8 cellular contexts compared by ENCODE assay signal in the genomic region with DNA sequence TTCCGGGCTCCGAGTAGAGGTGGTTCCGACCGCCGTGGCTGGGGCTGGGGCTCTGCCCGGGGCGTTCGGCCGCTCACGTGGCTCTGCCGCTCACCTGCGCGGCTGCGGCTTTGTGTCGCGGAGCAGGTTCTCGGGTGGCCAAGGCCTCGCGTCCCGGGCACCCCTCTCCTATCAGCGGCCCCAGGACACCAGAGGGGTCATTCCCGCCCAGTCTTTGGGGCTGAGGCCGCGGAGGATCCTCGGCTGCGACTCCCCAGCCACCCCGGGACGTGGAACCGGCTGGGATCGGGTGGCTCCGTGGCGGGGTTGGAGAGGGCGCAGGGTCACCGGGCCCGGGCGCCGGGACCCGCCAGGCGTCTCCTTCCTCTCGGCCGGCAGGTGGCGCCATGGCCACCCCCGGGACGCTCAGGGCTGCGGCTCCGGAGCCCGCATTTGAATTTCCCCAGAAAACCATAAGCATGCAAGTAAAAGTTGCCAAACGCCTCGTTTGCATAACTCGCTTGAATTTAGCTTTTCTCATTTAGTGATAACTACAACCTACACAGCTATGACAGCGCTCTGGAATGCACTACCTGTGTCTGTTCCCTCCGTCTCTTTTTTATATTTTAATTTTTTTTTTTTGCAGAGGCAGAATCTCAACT. TPM values are rescaled to one million over a fixed set of nuclear protein-coding genes. Genes with fewer than 3 reads are reported as not detected.
DNase-seq lines count a peak whose midpoint lies in the region; ATAC-seq and TF ChIP-seq lines count a peak whose summit lies in the region.

No MANE protein-coding gene starts in this region.

- H3K27me3 Mint-ChIP-seq in natural killer cell treated with Interleukin-12 subunit alpha and Interleukin-12 subunit beta and Interleukin-15 and Interleukin-18, amount 100 ng/mL, for 72 hours: peaks cover 13 to 39% of the 10 kb centered on the region in 2 donors
- peaks cover 23 to 25% of the 10 kb centered on the region in 2 donors for H3K27me3 Mint-ChIP-seq in stimulated activated naive B cell treated with anti-CD40 and anti-IgM and Interleukin-4, amounts not matched to agents 10 μg/mL and 1 μg/mL and 100 μg/mL, for 72 hours

- DNase-seq in DMS 273 treated with DMSO at 0.1 percent for 48 hours (lab: John Stamatoyannopoulos, UW) (peak; percentile 33), HEK293T (ENCODE audit: extremely low spot score) (peak; percentile 87), NT2/D1 (ENCODE audit: low read depth, low spot score) (peak; percentile 63), activated T-helper 1 cell treated with Interleukin-2 at 50 U/mL for 16 hours (ENCODE audit: low read depth) (peak; percentile 52), fibroblast of mammary gland (ENCODE audit: low read depth) (peak; percentile 35)
- DNase-seq in natural killer cell treated with Interleukin-12 subunit alpha and Interleukin-12 subunit beta and Interleukin-15 and Interleukin-18, amount 100 ng/mL, for 72 hours (ENCODE audit: low spot score): peak; percentile 69
- peak; percentile 62 for DNase-seq in stimulated activated naive B cell treated with anti-CD40 and anti-IgM and Interleukin-4, amounts not matched to agents 10 μg/mL and 1 μg/mL and 100 μg/mL, for 72 hours

- H3K4me3 Mint-ChIP-seq in natural killer cell treated with Interleukin-12 subunit alpha and Interleukin-12 subunit beta and Interleukin-15 and Interleukin-18, amount 100 ng/mL, for 72 hours: peak overlapping the region; percentile 17
- peak overlapping the region; percentile 48 to 78 for H3K4me3 Mint-ChIP-seq in stimulated activated naive B cell treated with anti-CD40 and anti-IgM and Interleukin-4, amounts not matched to agents 10 μg/mL and 1 μg/mL and 100 μg/mL, for 72 hours

- POLR2A ChIA-PET in HEK293T (lab: Yijun Ruan, JAX): no interaction called here

- peaks cover 0 to 5% of the 10 kb centered on the region in 2 donors for H3K4me1 Mint-ChIP-seq in natural killer cell treated with Interleukin-12 subunit alpha and Interleukin-12 subunit beta and Interleukin-15 and Interleukin-18, amount 100 ng/mL, for 72 hours (ENCODE audit: low read depth in 2 of 2)
- H3K4me1 Mint-ChIP-seq in stimulated activated naive B cell treated with anti-CD40 and anti-IgM and Interleukin-4, amounts not matched to agents 10 μg/mL and 1 μg/mL and 100 μg/mL, for 72 hours: peaks cover 9 to 27% of the 10 kb centered on the region in 2 donors

- peaks cover 10% of the 10 kb centered on the region for H3K36me3 ChIP-seq in NT2/D1 (ENCODE audit: insufficient read depth, insufficient read length, low read length)

- no peaks in the 10 kb centered on the region for H3K4me1 ChIP-seq in NT2/D1 (ENCODE audit: insufficient read depth, insufficient read length)

- H3K27ac Mint-ChIP-seq in natural killer cell treated with Interleukin-12 subunit alpha and Interleukin-12 subunit beta and Interleukin-15 and Interleukin-18, amount 100 ng/mL, for 72 hours: no peak overlapping the region
- H3K27ac Mint-ChIP-seq in stimulated activated naive B cell treated with anti-CD40 and anti-IgM and Interleukin-4, amounts not matched to agents 10 μg/mL and 1 μg/mL and 100 μg/mL, for 72 hours: no peak overlapping the region

- H3K9ac ChIP-seq in NT2/D1 (ENCODE audit: insufficient read length, low read depth): peak overlapping the region; percentile 86

- CTCF ChIA-PET in HEK293T (lab: Yijun Ruan, JAX): interaction anchor here (0.5 to 2.5 kb wide), 7 partner anchors 10 to 96 kb away, joined by 3 to 9 read pairs (median 4); no protein-coding TSS in a partner anchor

- no peaks in the 10 kb centered on the region for H3K9me3 ChIP-seq in NT2/D1 (ENCODE audit: insufficient read depth, low read length)

- peak; percentile 51 for TF ChIP-seq CTCF in fibroblast of mammary gland (conservative IDR thresholded peaks at IDR 0.05; ENCODE audit: control insufficient read depth, insufficient read depth, low read depth, low read length)

- H3K36me3 Mint-ChIP-seq in natural killer cell treated with Interleukin-12 subunit alpha and Interleukin-12 subunit beta and Interleukin-15 and Interleukin-18, amount 100 ng/mL, for 72 hours: no peaks in the 10 kb centered on the region
- H3K36me3 Mint-ChIP-seq in stimulated activated naive B cell treated with anti-CD40 and anti-IgM and Interleukin-4, amounts not matched to agents 10 μg/mL and 1 μg/mL and 100 μg/mL, for 72 hours: peaks cover 0 to 5% of the 10 kb centered on the region in 2 donors

- ATAC-seq in natural killer cell treated with Interleukin-12 subunit alpha and Interleukin-12 subunit beta and Interleukin-15 and Interleukin-18, amount 100 ng/mL, for 72 hours: peak; percentile 90 to 93
- peak; percentile 92 to 93 for ATAC-seq in stimulated activated naive B cell treated with anti-CD40 and anti-IgM and Interleukin-4, amounts not matched to agents 10 μg/mL and 1 μg/mL and 100 μg/mL, for 72 hours (replicated peaks)
- ATAC-seq in GM18520 (IDR thresholded peaks at IDR 0.05; ENCODE audit: unreplicated experiment): no peak

- no peaks in the 10 kb centered on the region for H3K9me3 Mint-ChIP-seq in natural killer cell treated with Interleukin-12 subunit alpha and Interleukin-12 subunit beta and Interleukin-15 and Interleukin-18, amount 100 ng/mL, for 72 hours
- peaks cover 4 to 6% of the 10 kb centered on the region in 2 donors for H3K9me3 Mint-ChIP-seq in stimulated activated naive B cell treated with anti-CD40 and anti-IgM and Interleukin-4, amounts not matched to agents 10 μg/mL and 1 μg/mL and 100 μg/mL, for 72 hours

- H3K4me3 ChIP-seq in NT2/D1 (ENCODE audit: insufficient read length, low read depth) (peak overlapping the region; percentile 66), fibroblast of mammary gland (ENCODE audit: control insufficient read depth, low read depth, low read length) (no peak overlapping the region)

- H3K27me3 ChIP-seq in NT2/D1 (ENCODE audit: insufficient read depth, insufficient read length): no peaks in the 10 kb centered on the region

TF ChIP-seq in HEK293T, 16 proteins besides CTCF, POLR2A, EP300 and RAD21:
- no peak for TF ChIP-seq BHLHE40 (IDR thresholded peaks at IDR 0.05; ENCODE audit: borderline replicate concordance)
- no peak for TF ChIP-seq LEF1 (IDR thresholded peaks at IDR 0.05; ENCODE audit: borderline replicate concordance)
- no peak for TF ChIP-seq TARDBP (IDR thresholded peaks at IDR 0.05)
- TF ChIP-seq FOXA1 (IDR thresholded peaks at IDR 0.05): no peak
- TF ChIP-seq L3MBTL2 (conservative IDR thresholded peaks at IDR 0.05): 0 out of 2 replicates have a peak, but pooled peaks have one; percentile 34
- TF ChIP-seq ELF4 (IDR thresholded peaks at IDR 0.05): no peak
- no peak for TF ChIP-seq CTBP1 (IDR thresholded peaks at IDR 0.05; ENCODE audit: borderline replicate concordance)
- TF ChIP-seq FOXM1 (IDR thresholded peaks at IDR 0.05; ENCODE audit: borderline replicate concordance): no peak
TF ChIP-seq in HEK293T: peak in this region for 1.

RNA-seq across cellular contexts. Expression of gene COL26A1, which starts 1.2 kb away (rescaled TPM):
- not detected for total RNA-seq in natural killer cell treated with Interleukin-12 subunit alpha and Interleukin-12 subunit beta and Interleukin-15 and Interleukin-18, amount 100 ng/mL, for 72 hours

RNA-seq across cellular contexts. Expression of gene IFT22, which starts 42.2 kb away (rescaled TPM):
- total RNA-seq in natural killer cell treated with Interleukin-12 subunit alpha and Interleukin-12 subunit beta and Interleukin-15 and Interleukin-18, amount 100 ng/mL, for 72 hours: 1 to 10 TPM; 5.5 to 6.0 TPM

Comparison
In these comparisons a context has a peak if more than half of its experiments do, and no peak if none do; other contexts are left out.
1. DNase-seq: peak in every context shown above with its lines; median percentile 87 in HEK293T; 69 in natural killer cell treated with Interleukin-12 subunit alpha and Interleukin-12 subunit beta and Interleukin-15 and Interleukin-18, amount 100 ng/mL, for 72 hours; 63 in NT2/D1; 62 in stimulated activated naive B cell treated with anti-CD40 and anti-IgM and Interleukin-4, amounts not matched to agents 10 μg/mL and 1 μg/mL and 100 μg/mL, for 72 hours; 52 in activated T-helper 1 cell treated with Interleukin-2 at 50 U/mL for 16 hours; 35 in fibroblast of mammary gland; 33 in DMS 273 treated with DMSO at 0.1 percent for 48 hours.